1 cellular context compared by ENCODE assay signal in the genomic region with DNA sequence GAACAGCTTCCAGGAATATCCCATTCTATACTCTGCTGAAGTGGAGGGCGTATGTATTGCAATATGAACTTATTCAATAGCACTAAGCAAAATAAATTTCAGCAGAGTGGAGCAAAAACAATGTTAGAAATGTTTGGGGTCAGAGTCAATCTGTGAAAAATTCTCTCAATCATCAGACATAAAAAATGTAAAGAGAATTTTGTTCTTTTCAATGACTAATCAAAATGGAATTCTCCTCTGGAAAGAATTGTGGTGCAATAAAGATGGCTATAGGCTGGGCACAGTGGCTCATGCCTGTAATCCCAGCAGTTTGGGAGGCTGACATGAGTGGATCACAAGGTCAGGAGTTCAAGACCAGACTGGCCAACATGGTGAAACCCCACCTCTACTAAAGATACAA.
TF ChIP-seq lines count a peak whose summit lies in the region.

No MANE protein-coding gene starts in this region.

TF ChIP-seq in HCT116, 20 proteins besides CTCF, POLR2A, EP300 and RAD21 (continued from another document):
- TF ChIP-seq, protein P1, sequence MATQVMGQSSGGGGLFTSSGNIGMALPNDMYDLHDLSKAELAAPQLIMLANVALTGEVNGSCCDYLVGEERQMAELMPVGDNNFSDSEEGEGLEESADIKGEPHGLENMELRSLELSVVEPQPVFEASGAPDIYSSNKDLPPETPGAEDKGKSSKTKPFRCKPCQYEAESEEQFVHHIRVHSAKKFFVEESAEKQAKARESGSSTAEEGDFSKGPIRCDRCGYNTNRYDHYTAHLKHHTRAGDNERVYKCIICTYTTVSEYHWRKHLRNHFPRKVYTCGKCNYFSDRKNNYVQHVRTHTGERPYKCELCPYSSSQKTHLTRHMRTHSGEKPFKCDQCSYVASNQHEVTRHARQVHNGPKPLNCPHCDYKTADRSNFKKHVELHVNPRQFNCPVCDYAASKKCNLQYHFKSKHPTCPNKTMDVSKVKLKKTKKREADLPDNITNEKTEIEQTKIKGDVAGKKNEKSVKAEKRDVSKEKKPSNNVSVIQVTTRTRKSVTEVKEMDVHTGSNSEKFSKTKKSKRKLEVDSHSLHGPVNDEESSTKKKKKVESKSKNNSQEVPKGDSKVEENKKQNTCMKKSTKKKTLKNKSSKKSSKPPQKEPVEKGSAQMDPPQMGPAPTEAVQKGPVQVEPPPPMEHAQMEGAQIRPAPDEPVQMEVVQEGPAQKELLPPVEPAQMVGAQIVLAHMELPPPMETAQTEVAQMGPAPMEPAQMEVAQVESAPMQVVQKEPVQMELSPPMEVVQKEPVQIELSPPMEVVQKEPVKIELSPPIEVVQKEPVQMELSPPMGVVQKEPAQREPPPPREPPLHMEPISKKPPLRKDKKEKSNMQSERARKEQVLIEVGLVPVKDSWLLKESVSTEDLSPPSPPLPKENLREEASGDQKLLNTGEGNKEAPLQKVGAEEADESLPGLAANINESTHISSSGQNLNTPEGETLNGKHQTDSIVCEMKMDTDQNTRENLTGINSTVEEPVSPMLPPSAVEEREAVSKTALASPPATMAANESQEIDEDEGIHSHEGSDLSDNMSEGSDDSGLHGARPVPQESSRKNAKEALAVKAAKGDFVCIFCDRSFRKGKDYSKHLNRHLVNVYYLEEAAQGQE (IDR thresholded peaks at IDR 0.05; ENCODE audit: low read depth): no peak
- TF ChIP-seq POLR2AphosphoS5 (IDR thresholded peaks at IDR 0.05; ENCODE audit: low read depth, low read length) (no peak), ZNF274 (IDR thresholded peaks at IDR 0.05; ENCODE audit: low read depth, low read length) (no peak), CEBPB (IDR thresholded peaks at IDR 0.05; ENCODE audit: low read depth) (no peak), ELF1 (IDR thresholded peaks at IDR 0.05; ENCODE audit: borderline replicate concordance, low read depth) (no peak), EZH2 (IDR thresholded peaks at IDR 0.05) (no peak), EGR1 (IDR thresholded peaks at IDR 0.05; ENCODE audit: low read depth) (no peak), SRF (IDR thresholded peaks at IDR 0.05; ENCODE audit: low read depth) (no peak)
- TF ChIP-seq, protein P2, sequence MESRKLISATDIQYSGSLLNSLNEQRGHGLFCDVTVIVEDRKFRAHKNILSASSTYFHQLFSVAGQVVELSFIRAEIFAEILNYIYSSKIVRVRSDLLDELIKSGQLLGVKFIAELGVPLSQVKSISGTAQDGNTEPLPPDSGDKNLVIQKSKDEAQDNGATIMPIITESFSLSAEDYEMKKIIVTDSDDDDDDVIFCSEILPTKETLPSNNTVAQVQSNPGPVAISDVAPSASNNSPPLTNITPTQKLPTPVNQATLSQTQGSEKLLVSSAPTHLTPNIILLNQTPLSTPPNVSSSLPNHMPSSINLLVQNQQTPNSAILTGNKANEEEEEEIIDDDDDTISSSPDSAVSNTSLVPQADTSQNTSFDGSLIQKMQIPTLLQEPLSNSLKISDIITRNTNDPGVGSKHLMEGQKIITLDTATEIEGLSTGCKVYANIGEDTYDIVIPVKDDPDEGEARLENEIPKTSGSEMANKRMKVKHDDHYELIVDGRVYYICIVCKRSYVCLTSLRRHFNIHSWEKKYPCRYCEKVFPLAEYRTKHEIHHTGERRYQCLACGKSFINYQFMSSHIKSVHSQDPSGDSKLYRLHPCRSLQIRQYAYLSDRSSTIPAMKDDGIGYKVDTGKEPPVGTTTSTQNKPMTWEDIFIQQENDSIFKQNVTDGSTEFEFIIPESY (IDR thresholded peaks at IDR 0.05; ENCODE audit: extremely low read depth, insufficient replicate concordance, low read length): no peak
- TF ChIP-seq, protein P3, sequence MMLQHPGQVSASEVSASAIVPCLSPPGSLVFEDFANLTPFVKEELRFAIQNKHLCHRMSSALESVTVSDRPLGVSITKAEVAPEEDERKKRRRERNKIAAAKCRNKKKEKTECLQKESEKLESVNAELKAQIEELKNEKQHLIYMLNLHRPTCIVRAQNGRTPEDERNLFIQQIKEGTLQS (IDR thresholded peaks at IDR 0.05): no peak
